ENCODE assay signal across 22 cellular contexts in genomic region chr16:58476791-58477190, GRCh38.
"Had no signal": no experiment of that assay in that cellular context is flagged by ENCODE, and none has a peak within 500 bp of the region (broad histone marks: within the 10 kb centered on the region; RNA-seq: fewer than 3 reads in every experiment).

No MANE protein-coding gene starts in this region.

- H3K4me3 ChIP-seq: MG63 had no signal

- H3K36me3 ChIP-seq: MG63 had no signal

- DNase-seq: IMR-90, Karpas-422, KG1, MG63, NCI-H1092, NCI-H1105 treated with DMSO at 0.1 percent for 48 hours, NCI-H1417 treated with DMSO at 0.1 percent for 48 hours, NCI-H146, NCI-H1694 treated with DMSO at 0.1 percent for 48 hours, NCI-H1930, NCI-H2081 treated with DMSO at 0.1 percent for 48 hours, NCI-H2171, NCI-H226, NCI-H446, NCI-H510A, NCI-H524 treated with DMSO at 0.1 percent for 48 hours, NCI-H69, NCI-H774, RPMI8226, SHP77, SK-N-SH had no signal

- ATAC-seq: HepG2 had no signal

- H3K9me3 ChIP-seq: SK-N-SH had no signal
